ENCODE assay signal across 1 cellular context in genomic region chr7:157972914-157973313, GRCh38.
TF ChIP-seq lines count a peak whose summit lies in the region.

No MANE protein-coding gene starts in this region.

TF ChIP-seq in K562, 482 proteins besides CTCF, POLR2A, EP300 and RAD21 (continued from another document):
- TF ChIP-seq, protein P1, sequence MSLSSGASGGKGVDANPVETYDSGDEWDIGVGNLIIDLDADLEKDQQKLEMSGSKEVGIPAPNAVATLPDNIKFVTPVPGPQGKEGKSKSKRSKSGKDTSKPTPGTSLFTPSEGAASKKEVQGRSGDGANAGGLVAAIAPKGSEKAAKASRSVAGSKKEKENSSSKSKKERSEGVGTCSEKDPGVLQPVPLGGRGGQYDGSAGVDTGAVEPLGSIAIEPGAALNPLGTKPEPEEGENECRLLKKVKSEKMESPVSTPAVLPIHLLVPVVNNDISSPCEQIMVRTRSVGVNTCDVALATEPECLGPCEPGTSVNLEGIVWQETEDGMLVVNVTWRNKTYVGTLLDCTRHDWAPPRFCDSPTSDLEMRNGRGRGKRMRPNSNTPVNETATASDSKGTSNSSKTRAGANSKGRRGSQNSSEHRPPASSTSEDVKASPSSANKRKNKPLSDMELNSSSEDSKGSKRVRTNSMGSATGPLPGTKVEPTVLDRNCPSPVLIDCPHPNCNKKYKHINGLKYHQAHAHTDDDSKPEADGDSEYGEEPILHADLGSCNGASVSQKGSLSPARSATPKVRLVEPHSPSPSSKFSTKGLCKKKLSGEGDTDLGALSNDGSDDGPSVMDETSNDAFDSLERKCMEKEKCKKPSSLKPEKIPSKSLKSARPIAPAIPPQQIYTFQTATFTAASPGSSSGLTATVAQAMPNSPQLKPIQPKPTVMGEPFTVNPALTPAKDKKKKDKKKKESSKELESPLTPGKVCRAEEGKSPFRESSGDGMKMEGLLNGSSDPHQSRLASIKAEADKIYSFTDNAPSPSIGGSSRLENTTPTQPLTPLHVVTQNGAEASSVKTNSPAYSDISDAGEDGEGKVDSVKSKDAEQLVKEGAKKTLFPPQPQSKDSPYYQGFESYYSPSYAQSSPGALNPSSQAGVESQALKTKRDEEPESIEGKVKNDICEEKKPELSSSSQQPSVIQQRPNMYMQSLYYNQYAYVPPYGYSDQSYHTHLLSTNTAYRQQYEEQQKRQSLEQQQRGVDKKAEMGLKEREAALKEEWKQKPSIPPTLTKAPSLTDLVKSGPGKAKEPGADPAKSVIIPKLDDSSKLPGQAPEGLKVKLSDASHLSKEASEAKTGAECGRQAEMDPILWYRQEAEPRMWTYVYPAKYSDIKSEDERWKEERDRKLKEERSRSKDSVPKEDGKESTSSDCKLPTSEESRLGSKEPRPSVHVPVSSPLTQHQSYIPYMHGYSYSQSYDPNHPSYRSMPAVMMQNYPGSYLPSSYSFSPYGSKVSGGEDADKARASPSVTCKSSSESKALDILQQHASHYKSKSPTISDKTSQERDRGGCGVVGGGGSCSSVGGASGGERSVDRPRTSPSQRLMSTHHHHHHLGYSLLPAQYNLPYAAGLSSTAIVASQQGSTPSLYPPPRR (CRISPR knock-in tag; IDR thresholded peaks at IDR 0.05; ENCODE audit: borderline replicate concordance) = no peak
- no peak for TF ChIP-seq HNRNPLL (IDR thresholded peaks at IDR 0.05; ENCODE audit: low read depth, low read length, poor library complexity, severe bottlenecking)
- TF ChIP-seq SRF (CRISPR knock-in tag; IDR thresholded peaks at IDR 0.05) = no peak
- TF ChIP-seq BRF2 (IDR thresholded peaks at IDR 0.05; ENCODE audit: borderline replicate concordance, insufficient read depth, insufficient read length) = no peak
- TF ChIP-seq ZNF134 (CRISPR knock-in tag; conservative IDR thresholded peaks at IDR 0.05) = no peak
